ENCODE assay signal across 1 cellular context in the genomic region with DNA sequence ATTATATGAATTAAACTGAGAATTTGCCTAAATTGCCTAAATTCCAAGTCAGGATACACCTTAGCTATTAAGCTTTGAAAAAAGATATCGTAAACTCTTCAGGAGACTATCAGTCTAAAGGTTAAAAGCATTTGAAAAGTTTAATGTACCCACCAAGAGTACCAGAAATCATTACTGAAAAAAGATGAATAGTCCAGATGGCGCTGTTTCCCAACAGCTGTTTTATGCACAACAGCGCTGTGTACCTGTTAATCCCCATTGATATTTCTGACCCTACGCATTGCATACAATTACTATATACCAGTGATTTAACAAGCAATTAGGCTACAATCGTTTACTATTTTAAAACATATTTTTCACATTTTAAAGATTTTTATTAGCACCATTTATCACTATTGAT.
TF ChIP-seq lines count a peak whose summit lies in the region.

No MANE protein-coding gene starts in this region.

TF ChIP-seq in GM23338, 12 proteins besides CTCF, POLR2A, EP300 and RAD21:
- TF ChIP-seq POLR2AphosphoS5 (IDR thresholded peaks at IDR 0.05; ENCODE audit: low read depth) = no peak
- TF ChIP-seq, protein P1, sequence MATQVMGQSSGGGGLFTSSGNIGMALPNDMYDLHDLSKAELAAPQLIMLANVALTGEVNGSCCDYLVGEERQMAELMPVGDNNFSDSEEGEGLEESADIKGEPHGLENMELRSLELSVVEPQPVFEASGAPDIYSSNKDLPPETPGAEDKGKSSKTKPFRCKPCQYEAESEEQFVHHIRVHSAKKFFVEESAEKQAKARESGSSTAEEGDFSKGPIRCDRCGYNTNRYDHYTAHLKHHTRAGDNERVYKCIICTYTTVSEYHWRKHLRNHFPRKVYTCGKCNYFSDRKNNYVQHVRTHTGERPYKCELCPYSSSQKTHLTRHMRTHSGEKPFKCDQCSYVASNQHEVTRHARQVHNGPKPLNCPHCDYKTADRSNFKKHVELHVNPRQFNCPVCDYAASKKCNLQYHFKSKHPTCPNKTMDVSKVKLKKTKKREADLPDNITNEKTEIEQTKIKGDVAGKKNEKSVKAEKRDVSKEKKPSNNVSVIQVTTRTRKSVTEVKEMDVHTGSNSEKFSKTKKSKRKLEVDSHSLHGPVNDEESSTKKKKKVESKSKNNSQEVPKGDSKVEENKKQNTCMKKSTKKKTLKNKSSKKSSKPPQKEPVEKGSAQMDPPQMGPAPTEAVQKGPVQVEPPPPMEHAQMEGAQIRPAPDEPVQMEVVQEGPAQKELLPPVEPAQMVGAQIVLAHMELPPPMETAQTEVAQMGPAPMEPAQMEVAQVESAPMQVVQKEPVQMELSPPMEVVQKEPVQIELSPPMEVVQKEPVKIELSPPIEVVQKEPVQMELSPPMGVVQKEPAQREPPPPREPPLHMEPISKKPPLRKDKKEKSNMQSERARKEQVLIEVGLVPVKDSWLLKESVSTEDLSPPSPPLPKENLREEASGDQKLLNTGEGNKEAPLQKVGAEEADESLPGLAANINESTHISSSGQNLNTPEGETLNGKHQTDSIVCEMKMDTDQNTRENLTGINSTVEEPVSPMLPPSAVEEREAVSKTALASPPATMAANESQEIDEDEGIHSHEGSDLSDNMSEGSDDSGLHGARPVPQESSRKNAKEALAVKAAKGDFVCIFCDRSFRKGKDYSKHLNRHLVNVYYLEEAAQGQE (IDR thresholded peaks at IDR 0.05; ENCODE audit: unreplicated experiment) = no peak
- TF ChIP-seq STAT1 (IDR thresholded peaks at IDR 0.05; ENCODE audit: unreplicated experiment) = no peak
- no peak for TF ChIP-seq NANOG (IDR thresholded peaks at IDR 0.05; ENCODE audit: borderline replicate concordance)
- TF ChIP-seq JUNB (IDR thresholded peaks at IDR 0.05; ENCODE audit: unreplicated experiment) = no peak
- no peak for TF ChIP-seq ZNF331 (CRISPR knock-in tag; IDR thresholded peaks at IDR 0.05; ENCODE audit: low read depth)
- TF ChIP-seq ZNF114 (CRISPR knock-in tag; IDR thresholded peaks at IDR 0.05) = no peak
- TF ChIP-seq, protein P2, sequence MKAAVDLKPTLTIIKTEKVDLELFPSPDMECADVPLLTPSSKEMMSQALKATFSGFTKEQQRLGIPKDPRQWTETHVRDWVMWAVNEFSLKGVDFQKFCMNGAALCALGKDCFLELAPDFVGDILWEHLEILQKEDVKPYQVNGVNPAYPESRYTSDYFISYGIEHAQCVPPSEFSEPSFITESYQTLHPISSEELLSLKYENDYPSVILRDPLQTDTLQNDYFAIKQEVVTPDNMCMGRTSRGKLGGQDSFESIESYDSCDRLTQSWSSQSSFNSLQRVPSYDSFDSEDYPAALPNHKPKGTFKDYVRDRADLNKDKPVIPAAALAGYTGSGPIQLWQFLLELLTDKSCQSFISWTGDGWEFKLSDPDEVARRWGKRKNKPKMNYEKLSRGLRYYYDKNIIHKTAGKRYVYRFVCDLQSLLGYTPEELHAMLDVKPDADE (IDR thresholded peaks at IDR 0.05) = no peak
- no peak for TF ChIP-seq EZH2 (IDR thresholded peaks at IDR 0.05; ENCODE audit: low read depth, unreplicated experiment)
- TF ChIP-seq CREB1 (CRISPR knock-in tag; IDR thresholded peaks at IDR 0.05; ENCODE audit: low read depth) = no peak
- TF ChIP-seq EZH2phosphoT487 (IDR thresholded peaks at IDR 0.05; ENCODE audit: unreplicated experiment) = no peak
- TF ChIP-seq, protein P3, sequence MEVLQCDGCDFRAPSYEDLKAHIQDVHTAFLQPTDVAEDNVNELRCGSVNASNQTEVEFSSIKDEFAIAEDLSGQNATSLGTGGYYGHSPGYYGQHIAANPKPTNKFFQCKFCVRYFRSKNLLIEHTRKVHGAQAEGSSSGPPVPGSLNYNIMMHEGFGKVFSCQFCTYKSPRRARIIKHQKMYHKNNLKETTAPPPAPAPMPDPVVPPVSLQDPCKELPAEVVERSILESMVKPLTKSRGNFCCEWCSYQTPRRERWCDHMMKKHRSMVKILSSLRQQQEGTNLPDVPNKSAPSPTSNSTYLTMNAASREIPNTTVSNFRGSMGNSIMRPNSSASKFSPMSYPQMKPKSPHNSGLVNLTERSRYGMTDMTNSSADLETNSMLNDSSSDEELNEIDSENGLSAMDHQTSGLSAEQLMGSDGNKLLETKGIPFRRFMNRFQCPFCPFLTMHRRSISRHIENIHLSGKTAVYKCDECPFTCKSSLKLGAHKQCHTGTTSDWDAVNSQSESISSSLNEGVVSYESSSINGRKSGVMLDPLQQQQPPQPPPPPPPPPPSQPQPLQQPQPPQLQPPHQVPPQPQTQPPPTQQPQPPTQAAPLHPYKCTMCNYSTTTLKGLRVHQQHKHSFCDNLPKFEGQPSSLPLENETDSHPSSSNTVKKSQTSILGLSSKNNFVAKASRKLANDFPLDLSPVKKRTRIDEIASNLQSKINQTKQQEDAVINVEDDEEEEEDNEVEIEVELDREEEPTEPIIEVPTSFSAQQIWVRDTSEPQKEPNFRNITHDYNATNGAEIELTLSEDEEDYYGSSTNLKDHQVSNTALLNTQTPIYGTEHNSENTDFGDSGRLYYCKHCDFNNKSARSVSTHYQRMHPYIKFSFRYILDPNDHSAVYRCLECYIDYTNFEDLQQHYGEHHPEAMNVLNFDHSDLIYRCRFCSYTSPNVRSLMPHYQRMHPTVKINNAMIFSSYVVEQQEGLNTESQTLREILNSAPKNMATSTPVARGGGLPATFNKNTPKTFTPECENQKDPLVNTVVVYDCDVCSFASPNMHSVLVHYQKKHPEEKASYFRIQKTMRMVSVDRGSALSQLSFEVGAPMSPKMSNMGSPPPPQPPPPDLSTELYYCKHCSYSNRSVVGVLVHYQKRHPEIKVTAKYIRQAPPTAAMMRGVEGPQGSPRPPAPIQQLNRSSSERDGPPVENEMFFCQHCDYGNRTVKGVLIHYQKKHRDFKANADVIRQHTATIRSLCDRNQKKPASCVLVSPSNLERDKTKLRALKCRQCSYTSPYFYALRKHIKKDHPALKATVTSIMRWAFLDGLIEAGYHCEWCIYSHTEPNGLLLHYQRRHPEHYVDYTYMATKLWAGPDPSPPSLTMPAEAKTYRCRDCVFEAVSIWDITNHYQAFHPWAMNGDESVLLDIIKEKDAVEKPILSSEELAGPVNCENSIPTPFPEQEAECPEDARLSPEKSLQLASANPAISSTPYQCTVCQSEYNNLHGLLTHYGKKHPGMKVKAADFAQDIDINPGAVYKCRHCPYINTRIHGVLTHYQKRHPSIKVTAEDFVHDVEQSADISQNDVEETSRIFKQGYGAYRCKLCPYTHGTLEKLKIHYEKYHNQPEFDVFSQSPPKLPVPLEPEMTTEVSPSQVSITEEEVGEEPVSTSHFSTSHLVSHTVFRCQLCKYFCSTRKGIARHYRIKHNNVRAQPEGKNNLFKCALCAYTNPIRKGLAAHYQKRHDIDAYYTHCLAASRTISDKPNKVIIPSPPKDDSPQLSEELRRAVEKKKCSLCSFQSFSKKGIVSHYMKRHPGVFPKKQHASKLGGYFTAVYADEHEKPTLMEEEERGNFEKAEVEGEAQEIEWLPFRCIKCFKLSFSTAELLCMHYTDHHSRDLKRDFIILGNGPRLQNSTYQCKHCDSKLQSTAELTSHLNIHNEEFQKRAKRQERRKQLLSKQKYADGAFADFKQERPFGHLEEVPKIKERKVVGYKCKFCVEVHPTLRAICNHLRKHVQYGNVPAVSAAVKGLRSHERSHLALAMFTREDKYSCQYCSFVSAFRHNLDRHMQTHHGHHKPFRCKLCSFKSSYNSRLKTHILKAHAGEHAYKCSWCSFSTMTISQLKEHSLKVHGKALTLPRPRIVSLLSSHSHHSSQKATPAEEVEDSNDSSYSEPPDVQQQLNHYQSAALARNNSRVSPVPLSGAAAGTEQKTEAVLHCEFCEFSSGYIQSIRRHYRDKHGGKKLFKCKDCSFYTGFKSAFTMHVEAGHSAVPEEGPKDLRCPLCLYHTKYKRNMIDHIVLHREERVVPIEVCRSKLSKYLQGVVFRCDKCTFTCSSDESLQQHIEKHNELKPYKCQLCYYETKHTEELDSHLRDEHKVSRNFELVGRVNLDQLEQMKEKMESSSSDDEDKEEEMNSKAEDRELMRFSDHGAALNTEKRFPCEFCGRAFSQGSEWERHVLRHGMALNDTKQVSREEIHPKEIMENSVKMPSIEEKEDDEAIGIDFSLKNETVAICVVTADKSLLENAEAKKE (CRISPR knock-in tag; IDR thresholded peaks at IDR 0.05) = no peak
